In the genomic region with DNA sequence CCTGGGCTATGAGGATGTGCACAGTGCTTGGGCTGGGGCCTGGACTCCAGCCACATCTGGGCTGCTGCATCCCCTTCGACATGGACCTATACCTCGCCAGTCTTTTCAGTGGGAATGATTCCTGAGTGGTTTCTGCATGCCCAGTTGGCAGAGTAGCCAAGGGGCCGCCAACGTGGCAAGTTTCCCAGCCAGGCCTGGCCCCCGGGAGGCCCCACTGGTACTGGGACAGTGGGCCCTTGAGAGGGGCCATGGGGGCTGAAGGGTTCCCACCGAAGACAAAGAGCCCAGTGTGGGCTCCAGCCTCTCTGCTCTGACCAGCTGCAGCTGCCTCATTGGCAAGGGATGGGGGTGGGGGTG, we compare ENCODE assay signal across 34 cellular contexts. TPM values are rescaled to one million over a fixed set of nuclear protein-coding genes. Genes with fewer than 3 reads are reported as not detected.
DNase-seq lines count a peak whose midpoint lies in the region; ATAC-seq, FAIRE-seq and TF ChIP-seq lines count a peak whose summit lies in the region.
"Had no signal": no experiment of that assay in that cellular context is flagged by ENCODE, and none has a peak within 500 bp of the region (broad histone marks: within the 10 kb centered on the region; RNA-seq: fewer than 3 reads in every experiment).

No MANE protein-coding gene starts in this region.

- peaks cover 31% of the 10 kb centered on the region for H3K4me1 Mint-ChIP-seq in neural crest cell

- H3K9me3 Mint-ChIP-seq in neural crest cell = no peaks in the 10 kb centered on the region
- H3K9me3 Mint-ChIP-seq: activated naive CD8-positive, alpha-beta T cell treated with anti-CD3 and anti-CD28 coated beads, Interleukin-2, amount 50 U/mL, for 24 hours; activated T-cell treated with anti-CD3 and anti-CD28 coated beads, Interleukin-2, amount 50 U/mL, for 4 hours; CD8-positive, alpha-beta T cell; IgD-negative memory B cell; mesothelial cell of epicardium; naive thymus-derived CD8-positive, alpha-beta T cell; stimulated activated memory B cell treated with anti-CD40 and anti-IgM and Interleukin-4, amounts not matched to agents 10 μg/mL and 1 μg/mL and 100 μg/mL, for 72 hours; T-helper 2 cell treated with Interferon-gamma antibody and Interleukin-4, amounts not matched to agents 5 μg/mL and 100 μg/mL, for 36 hours had no signal

- no peak for ATAC-seq in HG02623 (IDR thresholded peaks at IDR 0.05; ENCODE audit: unreplicated experiment)
- ATAC-seq: activated CD4-positive, alpha-beta T cell treated with anti-CD3 and anti-CD28 coated beads for 36 hours; activated naive CD8-positive, alpha-beta T cell treated with anti-CD3 and anti-CD28 coated beads, Interleukin-2, amount 50 U/mL, for 24 hours; activated T-cell treated with anti-CD3 and anti-CD28 coated beads, Interleukin-2, amount 50 U/mL, for 4 hours; body of pancreas; CD8-positive, alpha-beta T cell; naive thymus-derived CD8-positive, alpha-beta T cell; pancreas; Right ventricle myocardium inferior; stimulated activated memory B cell treated with anti-CD40 and anti-IgM and Interleukin-4, amounts not matched to agents 10 μg/mL and 1 μg/mL and 100 μg/mL, for 72 hours had no signal

- FAIRE-seq in H1 (lab: Jason Lieb, UNC) = no peak
- FAIRE-seq: colon, GM12892, pancreas had no signal

- no peak overlapping the region for H2BK5ac ChIP-seq in H1 (ENCODE audit: low read depth, low read length)

- H3K27ac ChIP-seq in SK-N-MC (peak overlapping the region; percentile 89), H1 (ENCODE audit: low read depth, low read length) (no peak overlapping the region), temporal lobe (ENCODE audit: low read depth, low read length) (peak overlapping the region; percentile 83), MM.1S (ENCODE audit: low read length) (no peak overlapping the region)
- H3K27ac ChIP-seq: GM23248, left lung, pancreas, PC-9, sigmoid colon, testis had no signal

- no peak overlapping the region for H3K4me2 ChIP-seq in H1 (ENCODE audit: insufficient read depth in 1 of 2, low read depth in 2 of 2, low read length in 2 of 2)
- no peak overlapping the region for H3K4me2 ChIP-seq in MM.1S (ENCODE audit: low read depth, low read length)
- H3K4me2 ChIP-seq: PC-9 had no signal

- H2BK15ac ChIP-seq in H1 (ENCODE audit: low read length) = no peak overlapping the region

- H3K9me3 ChIP-seq in SK-N-MC (ENCODE audit: low read depth, low read length) (no peaks in the 10 kb centered on the region), H1 (ENCODE audit: insufficient read depth in 2 of 2, low read depth in 1 of 2, low read length in 1 of 2) (no peaks in the 10 kb centered on the region), MM.1S (replicated peaks; ENCODE audit: insufficient read depth, low read length) (no peaks in the 10 kb centered on the region)
- H3K9me3 ChIP-seq: body of pancreas, left lung, pancreas, sigmoid colon, testis had no signal

- no peak overlapping the region for H2AK5ac ChIP-seq in H1 (ENCODE audit: low read depth, low read length)

- H3K23me2 ChIP-seq in H1 (ENCODE audit: low read depth, low read length) = peaks cover 7% of the 10 kb centered on the region; the same call in 1 of the 2 replicates

- H4K20me1 ChIP-seq in H1 (replicated peaks in 1 of 2; ENCODE audit: control insufficient read depth in 1 of 2, insufficient read depth in 2 of 2, low read length in 2 of 2) = no peaks in the 10 kb centered on the region
- no peaks in the 10 kb centered on the region for H4K20me1 ChIP-seq in MM.1S (ENCODE audit: insufficient read depth, low read length)

- H3K36me3 ChIP-seq in SK-N-MC (ENCODE audit: insufficient read depth, low read length) (no peaks in the 10 kb centered on the region), H1 (ENCODE audit: control insufficient read depth in 2 of 4, insufficient read depth in 4 of 4, low read length in 3 of 4) (no peaks in the 10 kb centered on the region), MM.1S (replicated peaks; ENCODE audit: insufficient read depth, low read length) (no peaks in the 10 kb centered on the region)
- H3K36me3 ChIP-seq: left lung, pancreas, sigmoid colon had no signal

- TF ChIP-seq CTCF in H1 (IDR thresholded peaks at IDR 0.05; ENCODE audit: control extremely low read depth in 1 of 3, insufficient read depth in 1 of 3, low read depth in 1 of 3, low read length in 3 of 3) = no peak
- TF ChIP-seq CTCF in neural crest cell (conservative IDR thresholded peaks at IDR 0.05) = no peak
- no peak for TF ChIP-seq CTCF in MM.1S (IDR thresholded peaks at IDR 0.05; ENCODE audit: low read length)

- H2BK12ac ChIP-seq in H1 (ENCODE audit: low read depth, low read length) = no peak overlapping the region

- peak overlapping the region; percentile 78 for H3K27ac Mint-ChIP-seq in neural crest cell (ENCODE audit: unreplicated experiment)
- H3K27ac Mint-ChIP-seq: activated CD4-positive, alpha-beta T cell treated with anti-CD3 and anti-CD28 coated beads for 36 hours; activated naive CD8-positive, alpha-beta T cell treated with anti-CD3 and anti-CD28 coated beads, Interleukin-2, amount 50 U/mL, for 24 hours; CD8-positive, alpha-beta T cell; mesothelial cell of epicardium; stimulated activated memory B cell treated with anti-CD40 and anti-IgM and Interleukin-4, amounts not matched to agents 10 μg/mL and 1 μg/mL and 100 μg/mL, for 72 hours; T-helper 2 cell treated with Interferon-gamma antibody and Interleukin-4, amounts not matched to agents 5 μg/mL and 100 μg/mL, for 36 hours had no signal

- no peak for TF ChIP-seq EP300 in H1 (IDR thresholded peaks at IDR 0.05; ENCODE audit: borderline replicate concordance in 1 of 2, low read depth in 2 of 2, low read length in 2 of 2)

- WGBS in H1 (ENCODE audit: extremely low coverage in 1 of 2, insufficient coverage in 1 of 2, insufficient read length in 1 of 2, insufficient replicate concordance in 2 of 2, low coverage in 1 of 2, low lambda C conversion rate in 2 of 2, missing lambda C conversion rate in 1 of 2), 2 experiments = 89% methylated on average over 6 of the region's 6 CpGs; no CpG with 5 or more reads in 1 of the 2 experiments

- no peak for TF ChIP-seq RAD21 in H1 (IDR thresholded peaks at IDR 0.05 in 1 of 2, conservative IDR thresholded peaks at IDR 0.05 in 1 of 2; ENCODE audit: low read depth in 2 of 2, low read length in 2 of 2)

- POLR2A ChIA-PET in H1 (lab: Charles Lee; ENCODE audit: partially characterized antibody) = no interaction called here

- H3K79me2 ChIP-seq in H1 (ENCODE audit: control insufficient read depth in 1 of 2, insufficient read depth in 2 of 2, low read length in 2 of 2) (no peaks in the 10 kb centered on the region), MM.1S (ENCODE audit: low read length) (no peaks in the 10 kb centered on the region)

- no peaks in the 10 kb centered on the region for H3K36me3 Mint-ChIP-seq in neural crest cell (ENCODE audit: low read depth)
- H3K36me3 Mint-ChIP-seq: CD8-positive, alpha-beta T cell; IgD-negative memory B cell; mesothelial cell of epicardium; stimulated activated memory B cell treated with anti-CD40 and anti-IgM and Interleukin-4, amounts not matched to agents 10 μg/mL and 1 μg/mL and 100 μg/mL, for 72 hours had no signal

- no peaks in the 10 kb centered on the region for H3K9me2 ChIP-seq in MM.1S (replicated peaks; ENCODE audit: insufficient read depth, low read length)

- DNase-seq in SK-N-MC (ENCODE audit: low read depth, low spot score) (no peak), H1 (ENCODE audit: low read depth in 1 of 2, low spot score in 2 of 2) (no peak), neural crest cell (ENCODE audit: low read depth, low spot score) (no peak), mesenteric fat pad (ENCODE audit: low spot score) (no peak), MM.1S (no peak)
- DNase-seq in activated CD8-positive, alpha-beta memory T cell treated with anti-CD3 and anti-CD28 coated beads for 24 hours = no peak
- DNase-seq: activated CD4-positive, alpha-beta T cell treated with anti-CD3 and anti-CD28 coated beads for 36 hours; activated naive CD8-positive, alpha-beta T cell treated with anti-CD3 and anti-CD28 coated beads, Interleukin-2, amount 50 U/mL, for 24 hours; activated T-cell treated with anti-CD3 and anti-CD28 coated beads, Interleukin-2, amount 50 U/mL, for 4 hours; CD8-positive, alpha-beta T cell; DMS 273 treated with DMSO at 0.1 percent for 48 hours; effector memory CD4-positive, alpha-beta T cell; GM23248; naive thymus-derived CD8-positive, alpha-beta T cell; NCI-H1105; NCI-H187 treated with DMSO at 0.1 percent for 48 hours; NCI-H526; NK-92 treated with Interleukin-12 subunit alpha and Interleukin-12 subunit beta, amount 100 ng/mL, for 24 hours; sigmoid colon; stimulated activated CD4-positive, alpha-beta T cell treated with anti-CD3 and anti-CD28 coated beads, Interleukin-4, amount 100 ng/mL, for 4 hours; testis had no signal

- no peak overlapping the region for H3K23ac ChIP-seq in H1 (ENCODE audit: insufficient read length)

- H3K4me3 ChIP-seq in SK-N-MC (peak overlapping the region; percentile 37), H1 (ENCODE audit: extremely low read depth in 1 of 4, insufficient read depth in 2 of 4, low read depth in 3 of 4, low read length in 4 of 4) (no peak overlapping the region), MM.1S (ENCODE audit: low read length) (no peak overlapping the region)
- H3K4me3 ChIP-seq: body of pancreas, GM23248, left lung, pancreas, PC-9, sigmoid colon, testis had no signal

- H2AFZ ChIP-seq in H1 (ENCODE audit: low read length) = no peak overlapping the region
- no peak overlapping the region for H2AFZ ChIP-seq in MM.1S (ENCODE audit: low read length)
- H2AFZ ChIP-seq: GM23248, PC-9 had no signal

- H3K79me1 ChIP-seq in H1 (ENCODE audit: low read depth, low read length) = no peaks in the 10 kb centered on the region; the same call in 1 of the 2 replicates

- 0 out of 2 replicates have a peak overlapping the region, but pooled peaks have one; percentile 65 for H4K8ac ChIP-seq in H1 (ENCODE audit: extremely low read depth, insufficient read depth, low read length)

- H3K14ac ChIP-seq in H1 (ENCODE audit: insufficient read length) = no peak overlapping the region

- peaks cover 0 to 16% (median 8%) of the 10 kb centered on the region in 4 experiments; a peak in 3 of 7 replicates for H3K27me3 ChIP-seq in H1 (replicated peaks in 1 of 4; ENCODE audit: control insufficient read depth in 3 of 4, extremely low read depth in 1 of 4, insufficient read depth in 3 of 4, low read length in 3 of 4)
- H3K27me3 ChIP-seq in MM.1S (replicated peaks; ENCODE audit: insufficient read depth, low read length) = peaks cover 71% of the 10 kb centered on the region
- H3K27me3 ChIP-seq: body of pancreas, pancreas, testis had no signal

- H3F3A ChIP-seq in MM.1S (ENCODE audit: insufficient read depth, low read length) = no peaks in the 10 kb centered on the region

- H3K56ac ChIP-seq in H1 (replicated peaks; ENCODE audit: insufficient read length, low read depth, low read length) = no peak overlapping the region

- H3K27me3 Mint-ChIP-seq in neural crest cell (ENCODE audit: low read depth) = peaks cover 27% of the 10 kb centered on the region
- H3K27me3 Mint-ChIP-seq: IgD-negative memory B cell had no signal

- H3K9ac ChIP-seq in SK-N-MC (ENCODE audit: insufficient read length) (no peak overlapping the region), H1 (replicated peaks in 1 of 4; ENCODE audit: extremely low read depth in 1 of 4, low read depth in 3 of 4, low read length in 3 of 4) (no peak overlapping the region), MM.1S (ENCODE audit: low read length) (no peak overlapping the region)
- H3K9ac ChIP-seq: GM23248 had no signal

- no peak overlapping the region for H2BK20ac ChIP-seq in H1 (ENCODE audit: low read length)

- H3K4ac ChIP-seq in H1 (replicated peaks; ENCODE audit: insufficient read length, low read depth, low read length) = no peak overlapping the region

- no peak for TF ChIP-seq POLR2A in H1 (IDR thresholded peaks at IDR 0.05; ENCODE audit: control extremely low read depth in 1 of 2, low read depth in 2 of 2, low read length in 2 of 2)

- no peak overlapping the region for H4K5ac ChIP-seq in H1 (ENCODE audit: insufficient read length, low read depth, low read length)

- H2BK120ac ChIP-seq in H1 (replicated peaks; ENCODE audit: low read depth, low read length) = no peak overlapping the region

- H3K4me1 ChIP-seq in H1 (replicated peaks in 1 of 4; ENCODE audit: control insufficient read depth in 3 of 4, insufficient read depth in 4 of 4, low read length in 3 of 4) (peaks cover 0 to 19% (median 9%) of the 10 kb centered on the region in 4 experiments; a peak in 6 of 7 replicates), MM.1S (ENCODE audit: low read length) (no peaks in the 10 kb centered on the region)

- no peak overlapping the region for H3K18ac ChIP-seq in H1 (ENCODE audit: extremely low read depth, low read length)

- no peak overlapping the region for H4K91ac ChIP-seq in H1 (replicated peaks; ENCODE audit: insufficient read length, low read length)

- peak overlapping the region; percentile 65 for H3K4me3 Mint-ChIP-seq in neural crest cell
- H3K4me3 Mint-ChIP-seq: activated CD4-positive, alpha-beta T cell treated with anti-CD3 and anti-CD28 coated beads for 36 hours; activated naive CD8-positive, alpha-beta T cell treated with anti-CD3 and anti-CD28 coated beads, Interleukin-2, amount 50 U/mL, for 24 hours; activated T-cell treated with anti-CD3 and anti-CD28 coated beads, Interleukin-2, amount 50 U/mL, for 4 hours; mesothelial cell of epicardium; T-helper 2 cell treated with Interferon-gamma antibody and Interleukin-4, amounts not matched to agents 5 μg/mL and 100 μg/mL, for 36 hours had no signal

- CTCF ChIA-PET in H1 (lab: Charles Lee; ENCODE audit: partially characterized antibody) = interaction anchor here (0.9 kb wide), 1 partner anchor 60 kb away, joined by 3 read pairs; no protein-coding TSS in a partner anchor

RNA-seq across cellular contexts. Expression of gene RAP1GAP, which starts 15.4 kb away (rescaled TPM):
- total RNA-seq in H1 (2021; fragmentation: NEBNext Ultra II Directional; extraction: Animal tissue kit (Norgen Biotek cat#: 25700)) = 7.8 and 8.4 TPM in 2 replicates
- polyA plus RNA-seq in H1 (2011; rRNA removed) = 8.4 and 9.9 TPM in 2 replicates
- 8.0 TPM for polyA plus RNA-seq in H1 (2011; cell fraction: cytosol; rRNA removed)
- polyA plus RNA-seq in H1 (2011; cell fraction: nucleus; rRNA removed) = 26.1 TPM
- polyA plus RNA-seq in H1 (2012, experiment 1 of 2) = 6.9 to 9.7 TPM (median 8.3 TPM) in 4 replicates
- polyA plus RNA-seq in H1 (2012, experiment 2 of 2) = 7.0 TPM
- polyA plus RNA-seq in H1 (2013, experiment 1 of 2) = 5.6 TPM
- 6.1 TPM for polyA plus RNA-seq in H1 (2013, experiment 2 of 2)
- 7.7 and 11.9 TPM in 2 replicates for polyA minus RNA-seq in H1 (2011; rRNA and poly(A)+ RNA removed)
- polyA minus RNA-seq in H1 (2011; cell fraction: cytosol; rRNA and poly(A)+ RNA removed) = 4.9 TPM
- polyA minus RNA-seq in H1 (2011; cell fraction: nucleus; rRNA and poly(A)+ RNA removed) = 6.0 TPM
- total RNA-seq in neural crest cell = 5.3 and 7.4 TPM in 2 replicates
- total RNA-seq in temporal lobe = 22.6 TPM
- total RNA-seq in mesenteric fat pad = 0.26 TPM
- polyA plus RNA-seq: IgD-negative memory B cell; naive thymus-derived CD8-positive, alpha-beta T cell had no signal

Comparison
In these comparisons a context has a peak if more than half of its experiments do, and no peak if none do; other contexts are left out.
1. H3K27ac ChIP-seq: peak in SK-N-MC (single experiment) and temporal lobe (single experiment); none in H1 (single experiment) and MM.1S (single experiment).